Comparison of ENCODE assay signal across 19 cellular contexts in genomic region chr20:1964061-1964460, GRCh38. TPM values are rescaled to one million over a fixed set of nuclear protein-coding genes. Genes with fewer than 3 reads are reported as not detected.
DNase-seq lines count a peak whose midpoint lies in the region; TF ChIP-seq lines count a peak whose summit lies in the region.
"Had no signal": no experiment of that assay in that cellular context is flagged by ENCODE, and none has a peak within 500 bp of the region (broad histone marks: within the 10 kb centered on the region; RNA-seq: fewer than 3 reads in every experiment).

No MANE protein-coding gene starts in this region.

- H3K4me3 ChIP-seq in Karpas-422 (ENCODE audit: low read length) (no peak overlapping the region), neutrophil (ENCODE audit: low read depth in 1 of 2, low read length in 1 of 2) (peak overlapping the region in 1 of 2 experiments; percentile 62), BE2C (ENCODE audit: low read depth, low read length) (no peak overlapping the region)
- H3K4me3 ChIP-seq: PC-9 had no signal

- no peak overlapping the region for H3K9ac ChIP-seq in Karpas-422 (ENCODE audit: low read length)

- no peak overlapping the region for H3K27ac ChIP-seq in Karpas-422 (ENCODE audit: low read length)
- H3K27ac ChIP-seq in neutrophil, result peak overlapping the region; percentile 86
- H3K27ac ChIP-seq: PC-9 had no signal

- DNase-seq in CD14-positive monocyte (ENCODE audit: low spot score) (peak; percentile 69), Karpas-422 (peak; percentile 46), OCI-M1 (lab: John Stamatoyannopoulos, UW) (peak; percentile 78), amygdala (lab: John Stamatoyannopoulos, UW) (no peak), BE2C (no peak)
- DNase-seq in activated CD4-positive, CD25-positive, alpha-beta regulatory T cell (lab: John Stamatoyannopoulos, UW), result no peak
- DNase-seq: C1 segment of cervical spinal cord, Caco-2, GOT3, KBM-7, NCI-H1417 treated with DMSO at 0.1 percent for 48 hours, NCI-H2029 treated with DMSO at 0.1 percent for 48 hours, NCI-H524, PC-9 had no signal

- H3K4me1 ChIP-seq in Karpas-422 (ENCODE audit: low read length) (peaks cover 3% of the 10 kb centered on the region), neutrophil (ENCODE audit: control insufficient read depth in 1 of 2, insufficient read depth in 1 of 2, low read depth in 1 of 2, low read length in 1 of 2) (peaks cover 47 to 53% of the 10 kb centered on the region in 2 experiments), BE2C (no peaks in the 10 kb centered on the region)
- H3K4me1 ChIP-seq: Caco-2 had no signal

- peak overlapping the region in 1 of 2 donors; percentile 50 for H3K4me3 Mint-ChIP-seq in CD14-positive monocyte
- H3K4me3 Mint-ChIP-seq: T-helper 1 cell treated with Interleukin-12 subunit alpha and Interleukin-12 subunit beta and Interleukin-4 antibody, amounts not matched to agents 30 μg/mL and 1 μg/mL, for 36 hours had no signal

- intact Hi-C loops in CD14-positive monocyte (cut with micrococcal nuclease), result loop anchor here in 1 of 2 donors (5.0 kb wide), 1 partner anchor 37 kb away; no protein-coding TSS in a partner anchor

- H3K36me3 ChIP-seq in Karpas-422 (ENCODE audit: insufficient read depth, low read length) (no peaks in the 10 kb centered on the region), neutrophil (no peaks in the 10 kb centered on the region), BE2C (no peaks in the 10 kb centered on the region)

- H3K27ac Mint-ChIP-seq in CD14-positive monocyte, result peak overlapping the region; percentile 79 to 96 (median 94)
- H3K27ac Mint-ChIP-seq: T-helper 1 cell treated with Interleukin-12 subunit alpha and Interleukin-12 subunit beta and Interleukin-4 antibody, amounts not matched to agents 30 μg/mL and 1 μg/mL, for 36 hours had no signal

- H3K9me3 Mint-ChIP-seq in CD14-positive monocyte, result peaks cover 0 to 9% (median 0%) of the 10 kb centered on the region in 7 donors
- H3K9me3 Mint-ChIP-seq: T-helper 1 cell treated with Interleukin-12 subunit alpha and Interleukin-12 subunit beta and Interleukin-4 antibody, amounts not matched to agents 30 μg/mL and 1 μg/mL, for 36 hours had no signal

- H3K4me1 Mint-ChIP-seq in CD14-positive monocyte, result peaks cover 44% of the 10 kb centered on the region

- no peak for TF ChIP-seq CTCF in CD14-positive monocyte (IDR thresholded peaks at IDR 0.05)
- no peak for TF ChIP-seq CTCF in neutrophil (IDR thresholded peaks at IDR 0.05)
- TF ChIP-seq CTCF in BE2C (IDR thresholded peaks at IDR 0.05; ENCODE audit: low read depth, low read length), result no peak

- H3K9me3 ChIP-seq in Karpas-422 (ENCODE audit: low read length) (no peaks in the 10 kb centered on the region), neutrophil (no peaks in the 10 kb centered on the region), BE2C (no peaks in the 10 kb centered on the region)
- H3K9me3 ChIP-seq: Caco-2 had no signal

- peaks cover 0 to 2% (median 0%) of the 10 kb centered on the region in 3 donors for H3K27me3 Mint-ChIP-seq in CD14-positive monocyte (ENCODE audit: low read depth in 3 of 3)

- no peaks in the 10 kb centered on the region for H3K9me2 ChIP-seq in Karpas-422 (replicated peaks; ENCODE audit: insufficient read depth, low read length)

- no peak overlapping the region for H2AFZ ChIP-seq in Karpas-422 (ENCODE audit: low read length)
- H2AFZ ChIP-seq: PC-9 had no signal

- H3K27me3 ChIP-seq in Karpas-422 (ENCODE audit: low read length) (no peaks in the 10 kb centered on the region), neutrophil (no peaks in the 10 kb centered on the region), BE2C (no peaks in the 10 kb centered on the region)

- H4K20me1 ChIP-seq in Karpas-422 (ENCODE audit: insufficient read depth, low read depth, low read length), result no peaks in the 10 kb centered on the region

- H3K36me3 Mint-ChIP-seq in CD14-positive monocyte, result peaks cover 0 to 1% of the 10 kb centered on the region in 2 donors

- H3K4me2 ChIP-seq in Karpas-422 (ENCODE audit: low read depth, low read length, poor library complexity, severe bottlenecking), result no peak overlapping the region
- H3K4me2 ChIP-seq: PC-9 had no signal

- no peaks in the 10 kb centered on the region for H3K79me2 ChIP-seq in Karpas-422 (ENCODE audit: low read length)

RNA-seq across cellular contexts. Expression of gene PDYN, which starts 29.8 kb away (rescaled TPM):
- polyA plus RNA-seq in CD14-positive monocyte, result not detected
- total RNA-seq in Karpas-422 (2014; rRNA removed; shearing (Covaris generic); ENCODE audit: low replicate concordance), result not detected in 2 replicates
- polyA plus RNA-seq in BE2C (2012; ENCODE audit: insufficient read depth, insufficient read length, low read depth), result not detected
- total RNA-seq: Caco-2, M059J, PC-9, Right ventricle myocardium inferior had no signal
- polyA plus RNA-seq: AG04450 had no signal

Comparison
In these comparisons a context has a peak if more than half of its experiments do, and no peak if none do; other contexts are left out.
1. DNase-seq: peak in CD14-positive monocyte (single experiment), Karpas-422 (single experiment) and OCI-M1 (single experiment); none in amygdala (0 of 56), BE2C (single experiment) and activated CD4-positive, CD25-positive, alpha-beta regulatory T cell (0 of 4).